In the genomic region with DNA sequence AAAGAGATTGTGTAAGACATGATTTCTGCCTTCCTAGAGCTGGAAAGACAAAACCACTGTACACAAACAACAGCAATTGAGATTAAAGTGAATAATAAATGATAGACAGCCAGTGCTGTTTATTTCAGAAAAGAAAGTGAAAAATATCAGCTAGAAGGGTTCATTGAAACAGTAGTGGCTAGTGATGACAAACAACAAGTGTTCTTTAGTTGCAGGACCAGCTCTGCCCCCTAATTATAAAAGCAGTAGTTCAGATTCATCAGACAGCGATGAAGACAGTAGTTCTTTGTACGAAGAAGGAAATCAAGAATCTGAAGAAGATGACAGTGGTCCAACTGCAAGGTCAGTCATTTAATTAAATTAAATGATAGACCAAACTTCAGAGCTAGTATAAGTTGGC, we compare ENCODE assay signal across 15 cellular contexts. TPM values are rescaled to one million over a fixed set of nuclear protein-coding genes. Genes with fewer than 3 reads are reported as not detected.
DNase-seq lines count a peak whose midpoint lies in the region; ATAC-seq and TF ChIP-seq lines count a peak whose summit lies in the region.
"Had no signal": no experiment of that assay in that cellular context is flagged by ENCODE, and none has a peak within 500 bp of the region (broad histone marks: within the 10 kb centered on the region; RNA-seq: fewer than 3 reads in every experiment).

No MANE protein-coding gene starts in this region.

- no peak for ATAC-seq in HG02852 (IDR thresholded peaks at IDR 0.05; ENCODE audit: unreplicated experiment)
- ATAC-seq: HepG2 had no signal

- H3K9me2 ChIP-seq in hepatocyte (replicated peaks; ENCODE audit: insufficient read depth) = no peaks in the 10 kb centered on the region

- H3K79me2 ChIP-seq in hepatocyte = no peaks in the 10 kb centered on the region

- no peaks in the 10 kb centered on the region for H3K36me3 ChIP-seq in hepatocyte (replicated peaks; ENCODE audit: insufficient read depth, low read depth)

- no peak overlapping the region for H2AFZ ChIP-seq in hepatocyte
- H2AFZ ChIP-seq: GM23248 had no signal

- no peaks in the 10 kb centered on the region for H3K9me3 ChIP-seq in hepatocyte (ENCODE audit: low read depth)
- H3K9me3 ChIP-seq: HAP-1 had no signal

- DNase-seq in RPMI7951 (ENCODE audit: low read depth) (peak; percentile 5), epidermal melanocyte (ENCODE audit: insufficient read length, low spot score) (peak; percentile 32), pons (ENCODE audit: low spot score) (peak; percentile 65), NCI-H345 (lab: John Stamatoyannopoulos, UW) (no peak), hepatocyte (ENCODE audit: low spot score) (no peak)
- DNase-seq: ACHN; CD4-positive, alpha-beta T cell; DMS153; DMS79; GDM1; GM23248 had no signal

- no peaks in the 10 kb centered on the region for H3K27me3 ChIP-seq in hepatocyte

- H3K27ac ChIP-seq in hepatocyte = no peak overlapping the region
- H3K27ac ChIP-seq: C4-2B, GM23248 had no signal

- no peak overlapping the region for H3K4me3 ChIP-seq in hepatocyte
- H3K4me3 ChIP-seq: GM23248, HAP-1 had no signal

- H4K20me1 ChIP-seq in hepatocyte (ENCODE audit: insufficient read depth, poor library complexity, severe bottlenecking) = no peaks in the 10 kb centered on the region

- no peaks in the 10 kb centered on the region for H3K4me1 ChIP-seq in hepatocyte (ENCODE audit: insufficient read depth)
- H3K4me1 ChIP-seq: HAP-1 had no signal

- 95% methylated on average over 2 of the region's 2 CpGs for WGBS in hepatocyte (ENCODE audit: low lambda C conversion rate, missing lambda C conversion rate)

- no peak for TF ChIP-seq CTCF in hepatocyte (IDR thresholded peaks at IDR 0.05; ENCODE audit: poor library complexity)

- H3K4me2 ChIP-seq in hepatocyte = no peak overlapping the region

RNA-seq across cellular contexts. Expression of a gene that starts 14.8 kb away (rescaled TPM):
- 16.9 and 18.7 TPM in 2 replicates for total RNA-seq in RPMI7951 (2014; rRNA removed; shearing (Covaris generic))
- total RNA-seq in hepatocyte = 27.1 and 32.1 TPM in 2 replicates
- polyA plus RNA-seq in hepatocyte = 11.4 and 15.7 TPM in 2 replicates

RNA-seq across cellular contexts. Expression of a gene that starts 14.8 kb away (rescaled TPM):
- 4.8 TPM in 2 replicates for total RNA-seq in RPMI7951 (2014; rRNA removed; shearing (Covaris generic))
- total RNA-seq in hepatocyte = 3.3 and 4.3 TPM in 2 replicates
- polyA plus RNA-seq in hepatocyte = 5.5 and 6.2 TPM in 2 replicates

Comparison
In these comparisons a context has a peak if more than half of its experiments do, and no peak if none do; other contexts are left out.
1. DNase-seq: peak in RPMI7951 (single experiment), epidermal melanocyte (single experiment) and pons (single experiment); none in NCI-H345 (single experiment) and hepatocyte (single experiment).